ENCODE assay signal across 18 cellular contexts in genomic region chr15:99071091-99071680, GRCh38. TPM values are rescaled to one million over a fixed set of nuclear protein-coding genes. Genes with fewer than 3 reads are reported as not detected.
DNase-seq lines count a peak whose midpoint lies in the region; ATAC-seq and TF ChIP-seq lines count a peak whose summit lies in the region.
"Had no signal": no experiment of that assay in that cellular context is flagged by ENCODE, and none has a peak within 500 bp of the region (broad histone marks: within the 10 kb centered on the region; RNA-seq: fewer than 3 reads in every experiment).

No MANE protein-coding gene starts in this region.

- no peaks in the 10 kb centered on the region for H4K20me1 ChIP-seq in IMR-90 (ENCODE audit: insufficient read depth, low read length)
- no peaks in the 10 kb centered on the region for H4K20me1 ChIP-seq in neural progenitor cell (ENCODE audit: low read depth)

- H3K79me1 ChIP-seq in IMR-90 (ENCODE audit: low read depth in 1 of 2, low read length in 2 of 2), result no peaks in the 10 kb centered on the region

- no peaks in the 10 kb centered on the region for H3K36me3 ChIP-seq in IMR-90 (ENCODE audit: control insufficient read depth, insufficient read depth, low read length)
- no peaks in the 10 kb centered on the region for H3K36me3 ChIP-seq in neural progenitor cell
- H3K36me3 ChIP-seq in aorta (ENCODE audit: control insufficient read depth in 1 of 2, insufficient read depth in 2 of 2, low read length in 1 of 2), result no peaks in the 10 kb centered on the region
- H3K36me3 ChIP-seq in vagina, result no peaks in the 10 kb centered on the region
- H3K36me3 ChIP-seq: BE2C had no signal

- TF ChIP-seq RAD21 in IMR-90 (IDR thresholded peaks at IDR 0.05; ENCODE audit: low read length), result no peak

- intact Hi-C loops in IMR-90 (cut with micrococcal nuclease) (no loop called here), aorta (cut with DNase I) (no loop called here), vagina (cut with DNase I) (loop anchor here (10.0 kb wide), 1 partner anchor 556 kb away; no protein-coding TSS in a partner anchor)

- no peak overlapping the region for H3K14ac ChIP-seq in IMR-90 (replicated peaks; ENCODE audit: low read depth, low read length)

- no peak overlapping the region for H3K4me2 ChIP-seq in IMR-90 (ENCODE audit: low read depth, low read length)
- no peak overlapping the region for H3K4me2 ChIP-seq in neural progenitor cell

- H2BK5ac ChIP-seq in IMR-90 (ENCODE audit: low read depth, low read length, poor library complexity, severe bottlenecking), result no peak overlapping the region

- no peak overlapping the region for H4K91ac ChIP-seq in IMR-90 (ENCODE audit: insufficient read depth, low read depth, low read length)

- H3K27me3 Mint-ChIP-seq in neural progenitor cell (ENCODE audit: insufficient read depth, low read depth), result no peaks in the 10 kb centered on the region
- H3K27me3 Mint-ChIP-seq: CD4-positive, CD25-positive, alpha-beta regulatory T cell had no signal

- H3K4me3 Mint-ChIP-seq in neural progenitor cell, result no peak overlapping the region
- H3K4me3 Mint-ChIP-seq: CD4-positive, CD25-positive, alpha-beta regulatory T cell; CD8-positive, alpha-beta memory T cell; H9 had no signal

- in situ Hi-C loops in IMR-90 (cut with MboI; ENCODE audit: low sequenced_read_pairs), result loop anchor here (10.0 kb wide), 2 partner anchors 416 to 626 kb away; no protein-coding TSS in a partner anchor

- no peak overlapping the region for H4K8ac ChIP-seq in IMR-90 (ENCODE audit: low read depth in 2 of 2, low read length in 2 of 2)

- H3K27me3 ChIP-seq in IMR-90 (ENCODE audit: control insufficient read depth, insufficient read depth, low read length) (no peaks in the 10 kb centered on the region), neural progenitor cell (no peaks in the 10 kb centered on the region), aorta (ENCODE audit: control insufficient read depth in 1 of 2, insufficient read depth in 2 of 2, low read length in 1 of 2) (no peaks in the 10 kb centered on the region), vagina (no peaks in the 10 kb centered on the region)
- H3K27me3 ChIP-seq: BE2C had no signal

- peaks cover 9% of the 10 kb centered on the region for H3K4me1 Mint-ChIP-seq in neural progenitor cell

- H3K27ac Mint-ChIP-seq in neural progenitor cell, result peak overlapping the region; percentile 53
- H3K27ac Mint-ChIP-seq: CD4-positive, CD25-positive, alpha-beta regulatory T cell; CD8-positive, alpha-beta memory T cell had no signal

- no peak overlapping the region for H2BK120ac ChIP-seq in IMR-90 (ENCODE audit: low read depth, low read length)

- H2AFZ ChIP-seq in IMR-90 (replicated peaks; ENCODE audit: low read length, poor library complexity), result no peak overlapping the region
- H2AFZ ChIP-seq in neural progenitor cell (replicated peaks), result no peak overlapping the region

- no TSS peak for BruUV-seq in IMR-90 (replicated peaks; lab: Mats Ljungman, UMichigan)

- no peak overlapping the region for H2BK20ac ChIP-seq in IMR-90 (ENCODE audit: low read depth, low read length)

- H3K9ac ChIP-seq in IMR-90 (ENCODE audit: low read depth, low read length) (no peak overlapping the region), neural progenitor cell (no peak overlapping the region)

- H3K4me3 ChIP-seq in IMR-90 (ENCODE audit: insufficient read depth, low read depth, low read length), result no peak overlapping the region
- no peak overlapping the region for H3K4me3 ChIP-seq in neural progenitor cell
- H3K4me3 ChIP-seq in aorta (ENCODE audit: low read length in 2 of 2), result no peak overlapping the region
- no peak overlapping the region for H3K4me3 ChIP-seq in vagina

- dilution Hi-C loops in IMR-90 (cut with HindIII; ENCODE audit: low sequenced_read_pairs, unreplicated experiment), result loop anchor here (25.0 kb wide), 1 partner anchor 134 kb away; no protein-coding TSS in a partner anchor

- CTCF ChIA-PET in IMR-90 (lab: Yijun Ruan, JAX), result no interaction called here

- no CpG with 5 or more reads among the region's 10 CpGs for WGBS in IMR-90 (ENCODE audit: extremely low coverage in 2 of 2, insufficient read length in 1 of 2), 2 experiments
- 88 to 92% methylated on average over 10 of the region's 10 CpGs for WGBS in aorta, 2 donors

- ATAC-seq in IMR-90 (ENCODE audit: low read depth) (no peak), aorta (ENCODE audit: low FRiP score) (peak; percentile 40)

- no peak overlapping the region for H2BK15ac ChIP-seq in IMR-90 (ENCODE audit: low read depth, low read length)

- H3K79me2 ChIP-seq in neural progenitor cell (ENCODE audit: low read depth), result no peaks in the 10 kb centered on the region

- no peaks in the 10 kb centered on the region for H3K4me1 ChIP-seq in IMR-90 (ENCODE audit: control insufficient read depth, insufficient read depth, low read length)
- no peaks in the 10 kb centered on the region for H3K4me1 ChIP-seq in neural progenitor cell
- no peaks in the 10 kb centered on the region for H3K4me1 ChIP-seq in aorta (ENCODE audit: control insufficient read depth in 1 of 2, insufficient read depth in 2 of 2, low read length in 2 of 2)
- H3K4me1 ChIP-seq in vagina, result no peaks in the 10 kb centered on the region
- H3K4me1 ChIP-seq: BE2C had no signal

- H3K18ac ChIP-seq in IMR-90 (ENCODE audit: low read depth, low read length), result no peak overlapping the region

- TF ChIP-seq CTCF in GM10266 (IDR thresholded peaks at IDR 0.05; ENCODE audit: control insufficient read depth, insufficient read depth, low read depth, missing control alignments) (no peak), IMR-90 (conservative IDR thresholded peaks at IDR 0.05; ENCODE audit: low read depth, low read length) (no peak), neural progenitor cell (IDR thresholded peaks at IDR 0.05) (no peak), vagina (IDR thresholded peaks at IDR 0.05) (no peak)

- H2AK9ac ChIP-seq in IMR-90 (replicated peaks; ENCODE audit: low read depth, low read length, poor library complexity), result no peak overlapping the region

- no peaks in the 10 kb centered on the region for H3F3A ChIP-seq in neural progenitor cell (ENCODE audit: low read depth)

- no peak overlapping the region for H3K23ac ChIP-seq in IMR-90 (ENCODE audit: low read depth, low read length)

- H3K9me3 ChIP-seq in IMR-90 (ENCODE audit: control insufficient read depth, insufficient read depth, low read length) (no peaks in the 10 kb centered on the region), neural progenitor cell (ENCODE audit: low read depth) (no peaks in the 10 kb centered on the region), aorta (ENCODE audit: control insufficient read depth, low read length) (no peaks in the 10 kb centered on the region), vagina (no peaks in the 10 kb centered on the region)
- H3K9me3 ChIP-seq: BE2C had no signal

- H3K27ac ChIP-seq in IMR-90 (ENCODE audit: insufficient read depth, low read length) (no peak overlapping the region), neural progenitor cell (no peak overlapping the region), aorta (ENCODE audit: low read depth in 1 of 2, low read length in 2 of 2) (no peak overlapping the region), vagina (no peak overlapping the region)

- 0 out of 2 replicates have a peak overlapping the region, but pooled peaks have one; percentile 3 for H2AK5ac ChIP-seq in IMR-90 (ENCODE audit: low read depth, low read length)

- TF ChIP-seq POLR2A in IMR-90 (IDR thresholded peaks at IDR 0.05; ENCODE audit: low read depth, low read length) (no peak), vagina (IDR thresholded peaks at IDR 0.05) (no peak)

- H3K56ac ChIP-seq in IMR-90 (ENCODE audit: extremely low read depth, insufficient read depth, low read length), result no peak overlapping the region

- DNase-seq in GM10266 (ENCODE audit: extremely low spot score) (peak; percentile 2), IMR-90 (no peak), neural progenitor cell (ENCODE audit: low spot score) (no peak), aorta (peak in 1 of 2 donors; percentile 32), HCEC 1CT (no peak), vagina (ENCODE audit: extremely low spot score in 2 of 2) (no peak)
- DNase-seq: ACHN; BE2C; C1 segment of cervical spinal cord; CD4-positive, CD25-positive, alpha-beta regulatory T cell; CD8-positive, alpha-beta memory T cell; COR-L47; DMS 273 treated with DMSO at 0.1 percent for 48 hours; DMS53; DND-41; EL; H9 had no signal

- H3K4ac ChIP-seq in IMR-90 (ENCODE audit: low read depth, low read length), result no peak overlapping the region

- H4K5ac ChIP-seq in IMR-90 (ENCODE audit: low read depth, low read length), result no peak overlapping the region

- no peaks in the 10 kb centered on the region for H3K9me3 Mint-ChIP-seq in neural progenitor cell
- H3K9me3 Mint-ChIP-seq: CD8-positive, alpha-beta memory T cell; H9 had no signal

- H3K9me1 ChIP-seq in IMR-90 (ENCODE audit: insufficient read depth, low read length), result no peaks in the 10 kb centered on the region

- no peaks in the 10 kb centered on the region for H3K36me3 Mint-ChIP-seq in neural progenitor cell
- H3K36me3 Mint-ChIP-seq: CD4-positive, CD25-positive, alpha-beta regulatory T cell; CD8-positive, alpha-beta memory T cell had no signal

- POLR2A ChIA-PET in IMR-90 (lab: Charles Lee; ENCODE audit: unreplicated experiment), result interaction anchor here (0.6 kb wide), 1 partner anchor 104 kb away, joined by 12 read pairs; no protein-coding TSS in a partner anchor

TF ChIP-seq in IMR-90, 13 proteins besides CTCF, POLR2A, EP300 and RAD21:
- TF ChIP-seq MAZ (IDR thresholded peaks at IDR 0.05; ENCODE audit: borderline replicate concordance, low read depth, low read length), result no peak
- TF ChIP-seq USF2 (IDR thresholded peaks at IDR 0.05; ENCODE audit: low read depth, low read length), result no peak
- no peak for TF ChIP-seq CHD1 (IDR thresholded peaks at IDR 0.05; ENCODE audit: low read depth, low read length)
- no peak for TF ChIP-seq RCOR1 (IDR thresholded peaks at IDR 0.05; ENCODE audit: insufficient replicate concordance, low read length)
- no peak for TF ChIP-seq BHLHE40 (IDR thresholded peaks at IDR 0.05; ENCODE audit: low read depth, low read length)
TF ChIP-seq in IMR-90: peak in this region for 0.

RNA-seq across cellular contexts. Expression of gene SYNM, which starts 33.7 kb away (rescaled TPM):
- total RNA-seq in IMR-90 (2012; rRNA removed) (3.4 and 5.0 TPM in 2 replicates), neural progenitor cell (ENCODE audit: low replicate concordance) (0.84 and 0.97 TPM in 2 replicates), aorta (100 to 1,000 TPM in 1 of 2 donors, 10 to 100 TPM in 1; 81.9 to 103 TPM), vagina (62.6 TPM)
- polyA plus RNA-seq in IMR-90 (2012; rRNA removed) (1.9 and 2.1 TPM in 2 replicates), aorta (10 to 100 TPM; 42.6 to 45.7 TPM)
- polyA plus RNA-seq in IMR-90 (2012; cell fraction: cytosol; rRNA removed), result 0.81 and 0.86 TPM in 2 replicates
- polyA plus RNA-seq in IMR-90 (2012; cell fraction: nucleus; rRNA removed; ENCODE audit: low replicate concordance), result 3.0 and 8.1 TPM in 2 replicates
- total RNA-seq: HT-29 had no signal

Comparison
In these comparisons a context has a peak if more than half of its experiments do, and no peak if none do; other contexts are left out.
1. RNA of gene SYNM, which starts 33.7 kb away (total RNA-seq): 81.9 to 103 TPM in aorta and 62.6 TPM in vagina (single experiment); 3.4 to 5.0 TPM in IMR-90 and 0.84 to 0.97 TPM in neural progenitor cell; every median in the first group is over 10 times any median in the second.